31 cellular contexts compared by ENCODE assay signal in the genomic region with DNA sequence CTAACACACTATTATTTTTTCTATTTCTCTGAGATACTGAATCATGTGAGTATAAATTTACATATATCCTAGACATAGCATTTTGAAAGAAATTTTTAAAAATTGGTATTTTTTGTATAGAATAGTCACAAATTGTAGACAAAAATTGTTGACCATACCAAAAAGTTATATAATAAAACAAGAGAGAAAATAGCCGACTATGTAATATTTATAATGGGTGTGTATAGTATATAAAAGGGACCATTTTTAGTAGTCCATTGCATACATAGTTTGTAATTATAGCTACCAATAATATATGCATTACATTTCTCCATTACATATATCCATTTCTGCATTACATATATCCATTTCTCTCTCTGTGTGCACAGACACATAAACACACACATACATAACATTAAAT.
DNase-seq lines count a peak whose midpoint lies in the region; ATAC-seq, FAIRE-seq and TF ChIP-seq lines count a peak whose summit lies in the region.
"Had no signal": no experiment of that assay in that cellular context is flagged by ENCODE, and none has a peak within 500 bp of the region (broad histone marks: within the 10 kb centered on the region; RNA-seq: fewer than 3 reads in every experiment).

No MANE protein-coding gene starts in this region.

- no TSS peak for BruUV-seq in IMR-90 (replicated peaks; lab: Mats Ljungman, UMichigan)
- BruUV-seq in K562 (replicated peaks; lab: Mats Ljungman, UMichigan) = no TSS peak

- H3K18ac ChIP-seq in IMR-90 (ENCODE audit: low read depth, low read length) = no peak overlapping the region

- no peak overlapping the region for H3K4me2 ChIP-seq in IMR-90 (ENCODE audit: low read depth, low read length)
- H3K4me2 ChIP-seq in K562 (ENCODE audit: insufficient read depth, low read length) = no peak overlapping the region
- H3K4me2 ChIP-seq: A549; BLaER1; BLaER1 treated with 17β-estradiol and CSF1 and Interleukin-3, amounts not matched to agents 10 nM and 100 nM had no signal

- WGBS in IMR-90 (ENCODE audit: extremely low coverage in 2 of 2, insufficient read length in 1 of 2), 2 experiments = no CpG with 5 or more reads among the region's 1 CpG
- WGBS in K562 (ENCODE audit: insufficient coverage, low coverage, missing lambda C conversion rate) = 46% methylated on average over 1 of the region's 1 CpG

- no peak overlapping the region for H3K56ac ChIP-seq in IMR-90 (ENCODE audit: extremely low read depth, insufficient read depth, low read length)

- H3K4ac ChIP-seq in IMR-90 (ENCODE audit: low read depth, low read length) = no peak overlapping the region

- H4K8ac ChIP-seq in IMR-90 (ENCODE audit: low read depth in 2 of 2, low read length in 2 of 2) = no peak overlapping the region

- dilution Hi-C loops in IMR-90 (cut with HindIII; ENCODE audit: low sequenced_read_pairs, unreplicated experiment) = no loop called here

- H4K91ac ChIP-seq in IMR-90 (ENCODE audit: insufficient read depth, low read depth, low read length) = no peak overlapping the region

- H4K20me1 ChIP-seq in IMR-90 (ENCODE audit: insufficient read depth, low read length) = no peaks in the 10 kb centered on the region
- no peaks in the 10 kb centered on the region for H4K20me1 ChIP-seq in K562 (replicated peaks; ENCODE audit: control insufficient read depth, insufficient read depth, low read length)
- H4K20me1 ChIP-seq: BLaER1; BLaER1 treated with 17β-estradiol and CSF1 and Interleukin-3, amounts not matched to agents 10 nM and 100 nM had no signal

- H3K27me3 ChIP-seq in IMR-90 (ENCODE audit: control insufficient read depth, insufficient read depth, low read length) (no peaks in the 10 kb centered on the region), K562 (ENCODE audit: control insufficient read depth in 2 of 2, insufficient read depth in 2 of 2, low read length in 2 of 2) (no peaks in the 10 kb centered on the region)
- H3K27me3 ChIP-seq: BE2C; BLaER1; BLaER1 treated with 17β-estradiol and CSF1 and Interleukin-3, amounts not matched to agents 10 nM and 100 nM had no signal

- no peak for TF ChIP-seq POLR2A in IMR-90 (IDR thresholded peaks at IDR 0.05; ENCODE audit: low read depth, low read length)
- TF ChIP-seq POLR2A in K562 (conservative IDR thresholded peaks at IDR 0.05) = no peak

- no peak for TF ChIP-seq EP300 in K562 (IDR thresholded peaks at IDR 0.05; ENCODE audit: low read length)

- H2BK20ac ChIP-seq in IMR-90 (ENCODE audit: low read depth, low read length) = no peak overlapping the region

- H3K9ac ChIP-seq in IMR-90 (ENCODE audit: low read depth, low read length) (no peak overlapping the region), K562 (ENCODE audit: insufficient read depth in 1 of 2, low read depth in 2 of 2, low read length in 2 of 2) (no peak overlapping the region)
- H3K9ac ChIP-seq: BLaER1; BLaER1 treated with 17β-estradiol and CSF1 and Interleukin-3, amounts not matched to agents 10 nM and 100 nM had no signal

- H2BK5ac ChIP-seq in IMR-90 (ENCODE audit: low read depth, low read length, poor library complexity, severe bottlenecking) = no peak overlapping the region

- no peak overlapping the region for H3K4me3 ChIP-seq in IMR-90 (ENCODE audit: insufficient read depth, low read depth, low read length)
- no peak overlapping the region for H3K4me3 ChIP-seq in K562
- H3K4me3 ChIP-seq: A549; BLaER1; BLaER1 treated with 17β-estradiol and CSF1 and Interleukin-3, amounts not matched to agents 10 nM and 100 nM had no signal

- no peak for TF ChIP-seq RAD21 in IMR-90 (IDR thresholded peaks at IDR 0.05; ENCODE audit: low read length)
- no peak for TF ChIP-seq RAD21 in K562 (CRISPR knock-in tag; conservative IDR thresholded peaks at IDR 0.05 in 1 of 2, IDR thresholded peaks at IDR 0.05 in 1 of 2)

- no peak overlapping the region for H4K5ac ChIP-seq in IMR-90 (ENCODE audit: low read depth, low read length)

- H3K27ac ChIP-seq in IMR-90 (ENCODE audit: insufficient read depth, low read length) = no peak overlapping the region
- no peak overlapping the region for H3K27ac ChIP-seq in K562 (ENCODE audit: extremely low read depth, low read depth, low read length)
- H3K27ac ChIP-seq: 22Rv1; A549; BLaER1; BLaER1 treated with 17β-estradiol and CSF1 and Interleukin-3, amounts not matched to agents 10 nM and 100 nM; C4-2B had no signal

- CTCF ChIA-PET in IMR-90 (lab: Yijun Ruan, JAX) (no interaction called here), K562 (lab: Yijun Ruan, JAX; ENCODE audit: low intra/inter-chr PET ratio) (no interaction called here)

- no peak overlapping the region for H2AK9ac ChIP-seq in IMR-90 (replicated peaks; ENCODE audit: low read depth, low read length, poor library complexity)

- H2AFZ ChIP-seq in IMR-90 (replicated peaks; ENCODE audit: low read length, poor library complexity) (no peak overlapping the region), K562 (ENCODE audit: low read depth, low read length) (no peak overlapping the region)

- no peak overlapping the region for H3K14ac ChIP-seq in IMR-90 (replicated peaks; ENCODE audit: low read depth, low read length)

- no peak for FAIRE-seq in K562 (lab: Jason Lieb, UNC)
- FAIRE-seq: A204.1, A549, D721Med had no signal

- in situ Hi-C loops in IMR-90 (cut with MboI; ENCODE audit: low sequenced_read_pairs) (no loop called here), K562 (cut with MboI) (no loop called here)

- no peaks in the 10 kb centered on the region for H3K36me3 ChIP-seq in IMR-90 (ENCODE audit: control insufficient read depth, insufficient read depth, low read length)
- no peaks in the 10 kb centered on the region for H3K36me3 ChIP-seq in K562 (ENCODE audit: control insufficient read depth, insufficient read depth, low read length)
- H3K36me3 ChIP-seq: BE2C; BLaER1; BLaER1 treated with 17β-estradiol and CSF1 and Interleukin-3, amounts not matched to agents 10 nM and 100 nM had no signal

- no peak overlapping the region for H3K23ac ChIP-seq in IMR-90 (ENCODE audit: low read depth, low read length)

- no peaks in the 10 kb centered on the region for H3K79me1 ChIP-seq in IMR-90 (ENCODE audit: low read depth in 1 of 2, low read length in 2 of 2)

- H2BK15ac ChIP-seq in IMR-90 (ENCODE audit: low read depth, low read length) = no peak overlapping the region

- no peaks in the 10 kb centered on the region for H3K79me2 ChIP-seq in K562 (ENCODE audit: control insufficient read depth, insufficient read depth, low read length)

- H3K9me3 ChIP-seq in IMR-90 (ENCODE audit: control insufficient read depth, insufficient read depth, low read length) (peaks cover 5% of the 10 kb centered on the region; the same call in 1 of the 2 replicates), K562 (replicated peaks; ENCODE audit: control insufficient read depth, insufficient read depth, low read depth, low read length) (no peaks in the 10 kb centered on the region; the same call in 1 of the 2 replicates)
- H3K9me3 ChIP-seq: BE2C, BLaER1, Caco-2 had no signal

- POLR2A ChIA-PET in IMR-90 (lab: Charles Lee; ENCODE audit: unreplicated experiment) (no interaction called here), K562 (lab: Yijun Ruan, JAX) (no interaction called here)

- no peaks in the 10 kb centered on the region for H3K9me1 ChIP-seq in IMR-90 (ENCODE audit: insufficient read depth, low read length)
- no peaks in the 10 kb centered on the region for H3K9me1 ChIP-seq in K562 (ENCODE audit: control insufficient read depth, insufficient read depth, low read length)

- no peak overlapping the region for H2AK5ac ChIP-seq in IMR-90 (ENCODE audit: low read depth, low read length)

- no peak for TF ChIP-seq CTCF in IMR-90 (conservative IDR thresholded peaks at IDR 0.05; ENCODE audit: low read depth, low read length)
- TF ChIP-seq CTCF in K562 (IDR thresholded peaks at IDR 0.05 in 2 of 3, conservative IDR thresholded peaks at IDR 0.05 in 1 of 3; ENCODE audit: insufficient read depth in 2 of 3, low read depth in 1 of 3, low read length in 3 of 3) = no peak

- no peak overlapping the region for H2BK120ac ChIP-seq in IMR-90 (ENCODE audit: low read depth, low read length)

- H3K4me1 ChIP-seq in IMR-90 (ENCODE audit: control insufficient read depth, insufficient read depth, low read length) (no peaks in the 10 kb centered on the region), K562 (replicated peaks in 1 of 2; ENCODE audit: control insufficient read depth in 2 of 2, insufficient read depth in 2 of 2, low read length in 2 of 2) (no peaks in the 10 kb centered on the region)
- H3K4me1 ChIP-seq: A549; BE2C; BLaER1; BLaER1 treated with 17β-estradiol and CSF1 and Interleukin-3, amounts not matched to agents 10 nM and 100 nM; Caco-2 had no signal

- no peak for ATAC-seq in IMR-90 (ENCODE audit: low read depth)
- ATAC-seq in K562 = no peak
- no peak for ATAC-seq in HG02759 (IDR thresholded peaks at IDR 0.05; ENCODE audit: unreplicated experiment)
- ATAC-seq: A549; CD8-positive, alpha-beta T cell had no signal

- no peak for DNase-seq in IMR-90
- no peak for DNase-seq in K562 (ENCODE audit: extremely low read depth in 1 of 4, low spot score in 3 of 4)
- DNase-seq in AG08396 (ENCODE audit: low spot score) = no peak
- DNase-seq: 8988T; ACHN; AML-193; BE2C; C1 segment of cervical spinal cord; Caco-2; Calu3; CD4-positive, alpha-beta memory T cell; CD4-positive, alpha-beta T cell; CD4-positive, CD25-positive, alpha-beta regulatory T cell; CD8-positive, alpha-beta memory T cell; CD8-positive, alpha-beta T cell; COR-L47; DMS 273 treated with DMSO at 0.1 percent for 48 hours; DMS153; DMS53; DMS79; DMS79 treated with DMSO at 0.1 percent for 48 hours; DND-41; EL had no signal

- intact Hi-C loops in IMR-90 (cut with micrococcal nuclease) = no loop called here
- intact Hi-C loops in K562 (cut with micrococcal nuclease) = no loop called here

TF ChIP-seq in IMR-90, 13 proteins besides CTCF, POLR2A, EP300 and RAD21:
- TF ChIP-seq MAZ (IDR thresholded peaks at IDR 0.05; ENCODE audit: borderline replicate concordance, low read depth, low read length) (no peak), MAFK (IDR thresholded peaks at IDR 0.05; ENCODE audit: low read depth, low read length) (peak; percentile 52; the same call in 1 of the 2 replicates)
TF ChIP-seq in IMR-90: peak in this region for 1.

TF ChIP-seq in K562, 482 proteins besides CTCF, POLR2A, EP300 and RAD21 (continues in another document):
- TF ChIP-seq ARNT (IDR thresholded peaks at IDR 0.05) (no peak), NFRKB (IDR thresholded peaks at IDR 0.05; ENCODE audit: low read depth) (no peak), SIX5 (IDR thresholded peaks at IDR 0.05; ENCODE audit: borderline replicate concordance in 1 of 2, insufficient read depth in 1 of 2, low read depth in 1 of 2, low read length in 2 of 2) (no peak), MAFG (tag; conservative IDR thresholded peaks at IDR 0.05) (0 out of 2 replicates have a peak, but pooled peaks have one; percentile 11), NFATC3 (IDR thresholded peaks at IDR 0.05) (no peak)
